Comparison of ENCODE assay signal across 23 cellular contexts in the genomic region with DNA sequence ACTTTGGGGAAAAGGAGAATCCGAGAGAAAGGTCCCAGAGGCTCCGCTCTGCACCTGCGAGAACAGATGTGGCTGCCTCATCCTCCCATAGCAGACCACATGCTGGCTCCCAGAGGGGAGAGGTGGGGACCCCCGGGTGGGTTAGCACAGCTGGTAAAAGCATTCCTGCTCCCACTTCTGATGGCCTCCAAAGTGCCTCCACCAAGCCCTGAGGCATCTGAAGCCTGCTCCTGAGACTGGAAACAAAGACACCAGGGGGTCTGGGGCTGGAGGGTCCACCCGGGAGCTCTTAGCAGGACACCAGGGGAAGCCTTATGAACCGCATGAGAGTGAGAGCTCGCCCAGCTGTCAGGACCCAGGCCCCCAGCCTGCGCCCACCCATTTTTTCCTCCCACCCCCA. TPM values are rescaled to one million over a fixed set of nuclear protein-coding genes. Genes with fewer than 3 reads are reported as not detected.
"Had no signal": no experiment of that assay in that cellular context is flagged by ENCODE, and none has a peak within 500 bp of the region (broad histone marks: within the 10 kb centered on the region; RNA-seq: fewer than 3 reads in every experiment).

No MANE protein-coding gene starts in this region.

- H2AFZ ChIP-seq: parathyroid adenoma had no signal

- H3K4me1 Mint-ChIP-seq: memory B cell; natural killer cell; stimulated activated memory B cell treated with anti-CD40 and anti-IgM and Interleukin-4, amounts not matched to agents 10 μg/mL and 1 μg/mL and 100 μg/mL, for 72 hours had no signal

- H3K36me3 Mint-ChIP-seq: memory B cell; natural killer cell; stimulated activated memory B cell treated with anti-CD40 and anti-IgM and Interleukin-4, amounts not matched to agents 10 μg/mL and 1 μg/mL and 100 μg/mL, for 72 hours had no signal

- H3K27me3 ChIP-seq: colonic mucosa, esophagus muscularis mucosa, foreskin keratinocyte, gastroesophageal sphincter, heart right ventricle, right atrium auricular region, sigmoid colon, transverse colon, upper lobe of right lung, uterus had no signal

- DNase-seq: colonic mucosa; effector CD8-positive, alpha-beta T cell; foreskin keratinocyte; heart right ventricle; hypothalamus; natural killer cell; sigmoid colon; stimulated activated CD4-positive, alpha-beta T cell treated with anti-CD3 and anti-CD28 coated beads, Interleukin-4, amount 100 ng/mL, for 4 hours; transverse colon; upper lobe of right lung; uterus had no signal

- H3K9ac ChIP-seq: parathyroid adenoma had no signal

- H3K9me3 Mint-ChIP-seq: dendritic cell treated with granulocyte-macrophage colony-stimulating factor and Interleukin-4, amounts not matched to agents 40 ng/mL and 50 ng/mL, for 4 days; memory B cell; natural killer cell; neural crest cell; stimulated activated memory B cell treated with anti-CD40 and anti-IgM and Interleukin-4, amounts not matched to agents 10 μg/mL and 1 μg/mL and 100 μg/mL, for 72 hours; stimulated activated naive CD8-positive, alpha-beta T cell treated with anti-CD3 and anti-CD28 coated beads, Interleukin-15, Interleukin-2, amounts not matched to agents 100 ng/mL and 50 ng/mL, for 24 hours had no signal

- H3K27ac Mint-ChIP-seq: dendritic cell treated with granulocyte-macrophage colony-stimulating factor and Interleukin-4, amounts not matched to agents 40 ng/mL and 50 ng/mL, for 4 days; memory B cell; natural killer cell; stimulated activated memory B cell treated with anti-CD40 and anti-IgM and Interleukin-4, amounts not matched to agents 10 μg/mL and 1 μg/mL and 100 μg/mL, for 72 hours; stimulated activated naive CD8-positive, alpha-beta T cell treated with anti-CD3 and anti-CD28 coated beads, Interleukin-15, Interleukin-2, amounts not matched to agents 100 ng/mL and 50 ng/mL, for 24 hours had no signal

- ATAC-seq: foreskin keratinocyte, gastroesophageal sphincter, left lobe of liver, natural killer cell, upper lobe of right lung had no signal

- H3K27me3 Mint-ChIP-seq: dendritic cell treated with granulocyte-macrophage colony-stimulating factor and Interleukin-4, amounts not matched to agents 40 ng/mL and 50 ng/mL, for 4 days; progenitor cell of endocrine pancreas; stimulated activated naive CD8-positive, alpha-beta T cell treated with anti-CD3 and anti-CD28 coated beads, Interleukin-15, Interleukin-2, amounts not matched to agents 100 ng/mL and 50 ng/mL, for 24 hours had no signal

- H3K9me3 ChIP-seq: colonic mucosa, esophagus muscularis mucosa, gastroesophageal sphincter, heart right ventricle, right atrium auricular region, sigmoid colon, transverse colon, upper lobe of right lung, uterus had no signal

- H3K36me3 ChIP-seq: colonic mucosa, esophagus muscularis mucosa, gastroesophageal sphincter, heart right ventricle, right atrium auricular region, sigmoid colon, transverse colon, upper lobe of right lung, uterus had no signal

- H3K4me3 Mint-ChIP-seq: dendritic cell treated with granulocyte-macrophage colony-stimulating factor and Interleukin-4, amounts not matched to agents 40 ng/mL and 50 ng/mL, for 4 days; memory B cell; natural killer cell; stimulated activated memory B cell treated with anti-CD40 and anti-IgM and Interleukin-4, amounts not matched to agents 10 μg/mL and 1 μg/mL and 100 μg/mL, for 72 hours; stimulated activated naive CD8-positive, alpha-beta T cell treated with anti-CD3 and anti-CD28 coated beads, Interleukin-15, Interleukin-2, amounts not matched to agents 100 ng/mL and 50 ng/mL, for 24 hours had no signal

- H3K27ac ChIP-seq: colonic mucosa, esophagus muscularis mucosa, foreskin keratinocyte, gastroesophageal sphincter, heart right ventricle, parathyroid adenoma, right atrium auricular region, sigmoid colon, upper lobe of right lung, uterus had no signal

- H3K4me3 ChIP-seq: colonic mucosa, esophagus muscularis mucosa, gastroesophageal sphincter, heart right ventricle, lung, right atrium auricular region, sigmoid colon, transverse colon, upper lobe of right lung, uterus had no signal

- H3K79me2 ChIP-seq: parathyroid adenoma had no signal

- H3K4me1 ChIP-seq: colonic mucosa, foreskin keratinocyte, parathyroid adenoma, upper lobe of right lung, uterus had no signal

RNA-seq across cellular contexts. Expression of a gene that starts 46.4 kb away (rescaled TPM):
- total RNA-seq: natural killer cell had no signal
- polyA plus RNA-seq: foreskin keratinocyte had no signal
